Comparison of ENCODE assay signal across 4 cellular contexts in the genomic region with DNA sequence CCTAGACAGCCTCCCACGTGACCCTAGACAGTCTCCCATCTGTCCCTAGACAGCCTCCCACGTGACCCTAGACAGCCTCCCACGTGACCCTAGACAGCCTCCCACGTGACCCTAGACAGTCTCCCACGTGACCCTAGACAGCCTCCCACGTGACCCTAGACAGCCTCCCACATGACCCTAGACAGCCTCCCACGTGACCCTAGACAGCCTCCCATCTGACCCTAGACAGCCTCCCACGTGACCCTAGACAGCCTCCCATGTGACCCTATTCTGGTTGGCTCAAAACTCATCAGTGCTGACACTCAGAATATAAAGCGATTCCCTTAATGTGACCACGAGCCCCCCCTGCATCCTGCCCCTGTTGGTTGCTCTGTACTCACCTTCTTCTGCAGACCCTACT.
A peak's percentile ranks its signal among the peaks of the same experiment; 100 is the strongest.
TF ChIP-seq lines count a peak whose summit lies in the region.
"Not testable (repeated sequence)": the region's sequence is repeated elsewhere in the genome, so short reads cannot be mapped to it uniquely, and the experiment has no call there.

No MANE protein-coding gene starts in this region.

TF ChIP-seq in A549, 52 proteins besides CTCF, POLR2A, EP300 and RAD21:
- TF ChIP-seq, protein P1, sequence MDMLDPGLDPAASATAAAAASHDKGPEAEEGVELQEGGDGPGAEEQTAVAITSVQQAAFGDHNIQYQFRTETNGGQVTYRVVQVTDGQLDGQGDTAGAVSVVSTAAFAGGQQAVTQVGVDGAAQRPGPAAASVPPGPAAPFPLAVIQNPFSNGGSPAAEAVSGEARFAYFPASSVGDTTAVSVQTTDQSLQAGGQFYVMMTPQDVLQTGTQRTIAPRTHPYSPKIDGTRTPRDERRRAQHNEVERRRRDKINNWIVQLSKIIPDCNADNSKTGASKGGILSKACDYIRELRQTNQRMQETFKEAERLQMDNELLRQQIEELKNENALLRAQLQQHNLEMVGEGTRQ (IDR thresholded peaks at IDR 0.05): peak; percentile 83

TF ChIP-seq in Ishikawa, 13 proteins besides CTCF, POLR2A, EP300 and RAD21:
- TF ChIP-seq, protein P2, sequence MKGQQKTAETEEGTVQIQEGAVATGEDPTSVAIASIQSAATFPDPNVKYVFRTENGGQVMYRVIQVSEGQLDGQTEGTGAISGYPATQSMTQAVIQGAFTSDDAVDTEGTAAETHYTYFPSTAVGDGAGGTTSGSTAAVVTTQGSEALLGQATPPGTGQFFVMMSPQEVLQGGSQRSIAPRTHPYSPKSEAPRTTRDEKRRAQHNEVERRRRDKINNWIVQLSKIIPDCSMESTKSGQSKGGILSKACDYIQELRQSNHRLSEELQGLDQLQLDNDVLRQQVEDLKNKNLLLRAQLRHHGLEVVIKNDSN (IDR thresholded peaks at IDR 0.05): peak; percentile 75

TF ChIP-seq in K562, 482 proteins besides CTCF, POLR2A, EP300 and RAD21:
- peak; percentile 45; the same call in 1 of the 2 replicates for TF ChIP-seq RAD51 (IDR thresholded peaks at IDR 0.05; ENCODE audit: borderline replicate concordance, low read depth)
- TF ChIP-seq, protein P2 (CRISPR knock-in tag; IDR thresholded peaks at IDR 0.05): peak; percentile 82

TF ChIP-seq in HepG2, 621 proteins besides CTCF, POLR2A, EP300 and RAD21:
- TF ChIP-seq, protein P3, sequence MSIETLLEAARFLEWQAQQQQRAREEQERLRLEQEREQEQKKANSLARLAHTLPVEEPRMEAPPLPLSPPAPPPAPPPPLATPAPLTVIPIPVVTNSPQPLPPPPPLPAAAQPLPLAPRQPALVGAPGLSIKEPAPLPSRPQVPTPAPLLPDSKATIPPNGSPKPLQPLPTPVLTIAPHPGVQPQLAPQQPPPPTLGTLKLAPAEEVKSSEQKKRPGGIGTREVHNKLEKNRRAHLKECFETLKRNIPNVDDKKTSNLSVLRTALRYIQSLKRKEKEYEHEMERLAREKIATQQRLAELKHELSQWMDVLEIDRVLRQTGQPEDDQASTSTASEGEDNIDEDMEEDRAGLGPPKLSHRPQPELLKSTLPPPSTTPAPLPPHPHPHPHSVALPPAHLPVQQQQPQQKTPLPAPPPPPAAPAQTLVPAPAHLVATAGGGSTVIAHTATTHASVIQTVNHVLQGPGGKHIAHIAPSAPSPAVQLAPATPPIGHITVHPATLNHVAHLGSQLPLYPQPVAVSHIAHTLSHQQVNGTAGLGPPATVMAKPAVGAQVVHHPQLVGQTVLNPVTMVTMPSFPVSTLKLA (IDR thresholded peaks at IDR 0.05): peak; percentile 63
- TF ChIP-seq, protein P1 (IDR thresholded peaks at IDR 0.05; ENCODE audit: low read depth, low read length): peak; percentile 74
- TF ChIP-seq, protein P1 (CRISPR knock-in tag; IDR thresholded peaks at IDR 0.05; ENCODE audit: borderline replicate concordance): not testable (repeated sequence)
